Comparison of ENCODE assay signal across 9 cellular contexts in the genomic region with DNA sequence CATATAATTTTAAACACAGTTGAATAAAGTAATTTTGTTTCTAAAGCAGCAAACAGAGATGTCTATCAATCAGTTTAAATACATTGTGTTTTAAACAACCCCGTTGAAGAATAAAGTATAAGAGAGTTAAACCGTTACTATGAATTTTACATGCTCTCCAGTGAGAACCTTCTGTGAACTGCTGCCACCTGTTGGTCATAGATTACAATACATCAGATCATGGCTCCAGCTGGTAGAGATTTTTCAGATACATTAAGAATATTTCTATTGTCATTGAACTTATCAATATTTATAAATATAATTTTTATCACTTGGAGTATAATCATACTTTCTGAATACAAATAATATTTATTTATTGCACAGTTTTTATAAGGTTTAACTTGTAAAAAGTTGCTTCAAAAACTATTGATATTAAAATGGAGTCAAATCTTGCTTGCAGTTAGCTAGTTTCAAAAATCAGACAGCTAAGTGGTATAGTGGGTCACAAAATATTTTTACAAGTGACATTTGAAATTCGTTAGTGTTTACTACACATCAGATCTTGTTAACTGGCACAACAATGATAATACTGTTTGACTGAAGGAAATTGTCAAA.
A peak's percentile ranks its signal among the peaks of the same experiment; 100 is the strongest.
DNase-seq lines count a peak whose midpoint lies in the region; ATAC-seq and TF ChIP-seq lines count a peak whose summit lies in the region.
"Had no signal": no experiment of that assay in that cellular context is flagged by ENCODE, and none has a peak within 500 bp of the region (broad histone marks: within the 10 kb centered on the region; RNA-seq: fewer than 3 reads in every experiment).

No MANE protein-coding gene starts in this region.

- no peaks in the 10 kb centered on the region for H3K4me1 ChIP-seq in OCI-LY3 (ENCODE audit: low read length)

- peak overlapping the region; percentile 44 for H3K4me2 ChIP-seq in OCI-LY3 (ENCODE audit: low read length)

- H3K27ac Mint-ChIP-seq in nephron progenitor cell: no peak overlapping the region
- H3K27ac Mint-ChIP-seq: activated naive CD8-positive, alpha-beta T cell had no signal

- H4K20me1 ChIP-seq in OCI-LY3 (ENCODE audit: insufficient read depth, low read length): no peaks in the 10 kb centered on the region

- H3K36me3 ChIP-seq in OCI-LY3 (replicated peaks; ENCODE audit: low read depth, low read length): no peaks in the 10 kb centered on the region

- no peaks in the 10 kb centered on the region for H3K27me3 Mint-ChIP-seq in nephron progenitor cell (ENCODE audit: low read depth, poor library complexity)
- H3K27me3 Mint-ChIP-seq: activated naive CD8-positive, alpha-beta T cell had no signal

- H3K4me3 Mint-ChIP-seq in nephron progenitor cell: no peak overlapping the region
- H3K4me3 Mint-ChIP-seq: activated naive CD8-positive, alpha-beta T cell had no signal

- H3K27me3 ChIP-seq in HL-60 (ENCODE audit: insufficient read depth, poor library complexity, severe bottlenecking) (no peaks in the 10 kb centered on the region), OCI-LY3 (ENCODE audit: low read depth, low read length) (no peaks in the 10 kb centered on the region)

- no peaks in the 10 kb centered on the region for H3K79me2 ChIP-seq in OCI-LY3 (ENCODE audit: low read length)

- TF ChIP-seq CTCF in HL-60 (IDR thresholded peaks at IDR 0.05; ENCODE audit: insufficient read depth, low read length) (peak; percentile 14), OCI-LY3 (IDR thresholded peaks at IDR 0.05; ENCODE audit: low read depth, low read length) (peak; percentile 56), nephron progenitor cell (IDR thresholded peaks at IDR 0.05) (peak; percentile 82)

- H3K9me3 ChIP-seq in OCI-LY3 (ENCODE audit: insufficient read depth, low read length): no peaks in the 10 kb centered on the region

- H3K9me3 Mint-ChIP-seq in nephron progenitor cell: no peaks in the 10 kb centered on the region

- H3K4me1 Mint-ChIP-seq in nephron progenitor cell: peaks cover 6% of the 10 kb centered on the region

- H2AFZ ChIP-seq in OCI-LY3 (ENCODE audit: low read depth, low read length): no peak overlapping the region

- H3K27ac ChIP-seq in HL-60 (replicated peaks): no peak overlapping the region
- H3K27ac ChIP-seq in OCI-LY3 (ENCODE audit: low read length): no peak overlapping the region

- H3K36me3 Mint-ChIP-seq in nephron progenitor cell (ENCODE audit: low read depth): no peaks in the 10 kb centered on the region
- H3K36me3 Mint-ChIP-seq: activated naive CD8-positive, alpha-beta T cell had no signal

- ATAC-seq in GM21360 (IDR thresholded peaks at IDR 0.05; ENCODE audit: unreplicated experiment): peak; percentile 97

- no peak overlapping the region for H3K9ac ChIP-seq in OCI-LY3 (ENCODE audit: low read length)

- peak; percentile 7 for DNase-seq in NCI-H1436 (lab: John Stamatoyannopoulos, UW)
- no peak for DNase-seq in NCI-H1436 treated with DMSO at 0.1 percent for 48 hours (lab: John Stamatoyannopoulos, UW)
- DNase-seq in HL-60 (ENCODE audit: low read depth in 1 of 2, low spot score in 1 of 2): peak in 1 of 2 experiments; percentile 30
- peak; percentile 67 for DNase-seq in dermis blood vessel endothelial cell
- peak; percentile 34 for DNase-seq in nephron progenitor cell
- DNase-seq in OCI-M2 (lab: John Stamatoyannopoulos, UW; ENCODE audit: unreplicated experiment): no peak

- H3K4me3 ChIP-seq in HL-60 (replicated peaks; ENCODE audit: insufficient read depth, low read length) (no peak overlapping the region), OCI-LY3 (ENCODE audit: low read length) (no peak overlapping the region)

Comparison
In these comparisons a context has a peak if more than half of its experiments do, and no peak if none do; other contexts are left out.
1. DNase-seq: peak in NCI-H1436 (single experiment), dermis blood vessel endothelial cell (single experiment) and nephron progenitor cell (single experiment); none in NCI-H1436 treated with DMSO at 0.1 percent for 48 hours (single experiment) and OCI-M2 (single experiment).
2. CTCF ChIP-seq: peak in every context shown above with its lines; median percentile 82 in nephron progenitor cell; 56 in OCI-LY3; 14 in HL-60.